ENCODE assay signal across 7 cellular contexts in genomic region chr1:27568247-27569087, GRCh38. TPM values are rescaled to one million over a fixed set of nuclear protein-coding genes. Genes with fewer than 3 reads are reported as not detected.
DNase-seq lines count a peak whose midpoint lies in the region; ATAC-seq and TF ChIP-seq lines count a peak whose summit lies in the region.

No MANE protein-coding gene starts in this region.

- H3K27me3 ChIP-seq in layer of hippocampus (ENCODE audit: control insufficient read depth, insufficient read depth, low read length), result no peaks in the 10 kb centered on the region

- peak; percentile 79 for DNase-seq in NCI-H2107 (lab: John Stamatoyannopoulos, UW)
- DNase-seq in activated CD4-positive, CD25-positive, alpha-beta regulatory T cell treated with anti-CD3 and anti-CD28 coated beads, Interleukin-2, amount 50 U/mL, for 72 hours, result peak; percentile 87
- peak; percentile 83 for DNase-seq in cerebellum (ENCODE audit: low spot score)
- peak; percentile 89 to 97 for DNase-seq in stimulated activated CD4-positive, alpha-beta T cell treated with anti-CD3 and anti-CD28 coated beads, Interleukin-2, amount 100 ng/mL, for 24 hours

- ATAC-seq in GM18505 (IDR thresholded peaks at IDR 0.05; ENCODE audit: unreplicated experiment), result peak; percentile 89
- ATAC-seq in HG02885 (IDR thresholded peaks at IDR 0.05; ENCODE audit: poor library complexity, unreplicated experiment), result peak; percentile 92

- no peak for TF ChIP-seq POLR2A in GM18505 (IDR thresholded peaks at IDR 0.05; ENCODE audit: borderline replicate concordance, extremely low read depth, insufficient read depth, insufficient read length)

- H3K27ac ChIP-seq in layer of hippocampus (ENCODE audit: low read depth, low read length), result peak overlapping the region; percentile 52

RNA-seq across cellular contexts. Expression of gene AHDC1, which starts 35.5 kb away (rescaled TPM):
- total RNA-seq in cerebellum, result 26.5 TPM

Comparison
In these comparisons a context has a peak if more than half of its experiments do, and no peak if none do; other contexts are left out.
1. Peak in every context shown above with its lines: DNase-seq, ATAC-seq and H3K27ac ChIP-seq.